Comparison of ENCODE assay signal across 12 cellular contexts in genomic region chr10:97858001-97858439, GRCh38. TPM values are rescaled to one million over a fixed set of nuclear protein-coding genes. Genes with fewer than 3 reads are reported as not detected.
DNase-seq lines count a peak whose midpoint lies in the region; ATAC-seq and TF ChIP-seq lines count a peak whose summit lies in the region.
"Had no signal": no experiment of that assay in that cellular context is flagged by ENCODE, and none has a peak within 500 bp of the region (broad histone marks: within the 10 kb centered on the region; RNA-seq: fewer than 3 reads in every experiment).

No MANE protein-coding gene starts in this region.

- CTCF ChIA-PET in activated CD4-positive, alpha-beta memory T cell treated with anti-CD3 and anti-CD28 coated beads for 36 hours (lab: Charles Lee): interaction anchor here (4.8 kb wide), 1 partner anchor 11 kb away, joined by 26 read pairs; no protein-coding TSS in a partner anchor

- peak; percentile 30 for DNase-seq in activated CD4-positive, alpha-beta T cell treated with anti-CD3 and anti-CD28 coated beads for 48 hours
- no peak for DNase-seq in activated CD4-positive, alpha-beta T cell treated with anti-CD3 and anti-CD28 coated beads for 1 hour
- DNase-seq in Kasumi-1 (lab: John Stamatoyannopoulos, UW) (peak; percentile 97), natural killer cell (no peak), NCI-H2081 (lab: John Stamatoyannopoulos, UW) (no peak)
- DNase-seq in activated CD4-positive, alpha-beta memory T cell treated with anti-CD3 and anti-CD28 coated beads for 36 hours: peak; percentile 51
- DNase-seq: activated T-cell treated with anti-CD3 and anti-CD28 coated beads, Interleukin-2, amount 50 U/mL, for 48 hours; NCI-H82 had no signal

- H3K27ac Mint-ChIP-seq in activated CD4-positive, alpha-beta memory T cell treated with anti-CD3 and anti-CD28 coated beads for 36 hours: no peak overlapping the region
- H3K27ac Mint-ChIP-seq in natural killer cell: no peak overlapping the region
- H3K27ac Mint-ChIP-seq: stimulated activated memory B cell treated with anti-CD40 and anti-IgM and Interleukin-4, amounts not matched to agents 10 μg/mL and 1 μg/mL and 100 μg/mL, for 72 hours had no signal

- no peaks in the 10 kb centered on the region for H3K36me3 Mint-ChIP-seq in activated CD4-positive, alpha-beta memory T cell treated with anti-CD3 and anti-CD28 coated beads for 36 hours
- H3K36me3 Mint-ChIP-seq in natural killer cell: no peaks in the 10 kb centered on the region
- H3K36me3 Mint-ChIP-seq: stimulated activated memory B cell treated with anti-CD40 and anti-IgM and Interleukin-4, amounts not matched to agents 10 μg/mL and 1 μg/mL and 100 μg/mL, for 72 hours had no signal

- ATAC-seq in natural killer cell (peak; percentile 38 to 50 (median 39)), esophagus mucosa (no peak), HG02981 (IDR thresholded peaks at IDR 0.05; ENCODE audit: unreplicated experiment) (no peak)
- ATAC-seq: stimulated activated memory B cell treated with anti-CD40 and anti-IgM and Interleukin-4, amounts not matched to agents 10 μg/mL and 1 μg/mL and 100 μg/mL, for 72 hours had no signal

- peaks cover 23% of the 10 kb centered on the region for H3K4me1 Mint-ChIP-seq in activated CD4-positive, alpha-beta memory T cell treated with anti-CD3 and anti-CD28 coated beads for 36 hours (ENCODE audit: low read depth)
- H3K4me1 Mint-ChIP-seq in natural killer cell: peaks cover 11 to 14% of the 10 kb centered on the region in 2 donors
- H3K4me1 Mint-ChIP-seq: stimulated activated memory B cell treated with anti-CD40 and anti-IgM and Interleukin-4, amounts not matched to agents 10 μg/mL and 1 μg/mL and 100 μg/mL, for 72 hours had no signal

- POLR2A ChIA-PET in activated CD4-positive, alpha-beta memory T cell treated with anti-CD3 and anti-CD28 coated beads for 36 hours (lab: Charles Lee): interaction anchor here (1.0 to 1.2 kb wide), 2 partner anchors 9 to 11 kb away, joined by 3 read pairs; partner anchors contain the start of gene GOLGA7B

- no peaks in the 10 kb centered on the region for H3K27me3 Mint-ChIP-seq in activated CD4-positive, alpha-beta memory T cell treated with anti-CD3 and anti-CD28 coated beads for 36 hours
- peaks cover 0 to 1% of the 10 kb centered on the region in 2 donors for H3K27me3 Mint-ChIP-seq in natural killer cell (ENCODE audit: low read depth in 2 of 2)

- no peak for TF ChIP-seq CTCF in natural killer cell (IDR thresholded peaks at IDR 0.05)

- H3K9me3 Mint-ChIP-seq in activated CD4-positive, alpha-beta memory T cell treated with anti-CD3 and anti-CD28 coated beads for 36 hours: no peaks in the 10 kb centered on the region
- no peaks in the 10 kb centered on the region for H3K9me3 Mint-ChIP-seq in natural killer cell

- H3K4me3 Mint-ChIP-seq in activated CD4-positive, alpha-beta memory T cell treated with anti-CD3 and anti-CD28 coated beads for 36 hours: no peak overlapping the region
- no peak overlapping the region for H3K4me3 Mint-ChIP-seq in natural killer cell
- H3K4me3 Mint-ChIP-seq: stimulated activated memory B cell treated with anti-CD40 and anti-IgM and Interleukin-4, amounts not matched to agents 10 μg/mL and 1 μg/mL and 100 μg/mL, for 72 hours had no signal

- intact Hi-C loops in activated CD4-positive, alpha-beta memory T cell treated with anti-CD3 and anti-CD28 coated beads for 36 hours (cut with micrococcal nuclease): loop anchor here (10.0 kb wide), 1 partner anchor 277 kb away; the partner anchor contains the start of gene R3HCC1L
- intact Hi-C loops in natural killer cell (cut with micrococcal nuclease): no loop called here

RNA-seq across cellular contexts. Expression of gene GOLGA7B, which starts 8.4 kb away (rescaled TPM):
- total RNA-seq in activated CD4-positive, alpha-beta memory T cell treated with anti-CD3 and anti-CD28 coated beads for 36 hours: under 1 TPM; 0.86 to 0.87 TPM
- 1 to 10 TPM; 4.1 to 4.6 (median 4.1) TPM for total RNA-seq in natural killer cell
- total RNA-seq in esophagus mucosa: 1.4 TPM
- total RNA-seq: MCF 10A had no signal

Comparison
In these comparisons a context has a peak if more than half of its experiments do, and no peak if none do; other contexts are left out.
1. DNase-seq: peak in activated CD4-positive, alpha-beta T cell treated with anti-CD3 and anti-CD28 coated beads for 48 hours (single experiment), Kasumi-1 (2 of 2) and activated CD4-positive, alpha-beta memory T cell treated with anti-CD3 and anti-CD28 coated beads for 36 hours (single experiment); none in activated CD4-positive, alpha-beta T cell treated with anti-CD3 and anti-CD28 coated beads for 1 hour (single experiment), natural killer cell (single experiment) and NCI-H2081 (0 of 2).
2. ATAC-seq: peak in natural killer cell (3 of 3); none in esophagus mucosa (single experiment) and HG02981 (single experiment).